Comparison of ENCODE assay signal across 38 cellular contexts in the genomic region with DNA sequence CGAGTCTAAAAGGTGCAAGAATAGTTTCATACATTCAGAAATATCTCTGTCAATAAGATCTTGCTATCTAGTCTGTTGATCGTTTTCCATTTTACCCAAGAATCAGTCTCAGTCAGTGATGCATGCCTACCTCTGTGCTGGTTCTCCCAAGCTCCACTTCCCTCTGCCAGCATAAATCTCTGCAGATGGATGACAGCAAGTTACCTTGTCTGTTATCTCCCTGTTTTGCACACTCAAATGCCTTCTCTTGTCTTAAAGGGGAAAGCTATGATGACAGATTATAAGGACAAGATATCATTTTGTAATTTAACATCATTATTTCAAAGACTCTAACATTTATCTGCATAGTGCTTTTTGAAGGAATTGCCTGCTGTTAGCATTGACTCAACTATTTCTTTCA.
"Had no signal": no experiment of that assay in that cellular context is flagged by ENCODE, and none has a peak within 500 bp of the region (broad histone marks: within the 10 kb centered on the region; RNA-seq: fewer than 3 reads in every experiment).

No MANE protein-coding gene starts in this region.

- H3K4me1 Mint-ChIP-seq: activated CD4-positive, alpha-beta T cell treated with anti-CD3 and anti-CD28 coated beads for 36 hours; activated CD4-positive, alpha-beta T cell treated with anti-CD3 and anti-CD28 coated beads, Interleukin-2, amount 10 ng/mL, durations not matched to agents 24 days and 14 days; activated CD8-positive, alpha-beta memory T cell treated with anti-CD3 and anti-CD28 coated beads, Interleukin-2, amount 10 ng/mL, durations not matched to agents 7 days and 5 days; activated naive CD4-positive, alpha-beta T cell treated with anti-CD3 and anti-CD28 coated beads, Interleukin-2, amount 50 U/mL, for 24 hours; activated naive CD8-positive, alpha-beta T cell treated with anti-CD3 and anti-CD28 coated beads for 36 hours; activated naive CD8-positive, alpha-beta T cell treated with anti-CD3 and anti-CD28 coated beads, Interleukin-2, amount 50 U/mL, for 24 hours; endodermal cell; T-helper 17 cell had no signal

- H3K4me1 ChIP-seq: adrenal gland, body of pancreas, esophagus muscularis mucosa, foreskin keratinocyte, gastrocnemius medialis, heart left ventricle had no signal

- H3K4me3 ChIP-seq: adrenal gland, body of pancreas, coronary artery, dorsolateral prefrontal cortex, esophagus muscularis mucosa, gastrocnemius medialis, heart left ventricle had no signal

- H3K27me3 Mint-ChIP-seq: activated CD4-positive, alpha-beta memory T cell treated with anti-CD3 and anti-CD28 coated beads for 36 hours; activated CD4-positive, alpha-beta T cell treated with anti-CD3 and anti-CD28 coated beads for 36 hours; activated CD4-positive, alpha-beta T cell treated with anti-CD3 and anti-CD28 coated beads, Interleukin-2, amount 10 ng/mL, durations not matched to agents 24 days and 14 days; activated CD8-positive, alpha-beta memory T cell treated with anti-CD3 and anti-CD28 coated beads, Interleukin-2, amount 10 ng/mL, durations not matched to agents 7 days and 5 days; activated naive CD4-positive, alpha-beta T cell treated with anti-CD3 and anti-CD28 coated beads, Interleukin-2, amount 50 U/mL, for 24 hours; activated naive CD8-positive, alpha-beta T cell treated with anti-CD3 and anti-CD28 coated beads for 36 hours; activated naive CD8-positive, alpha-beta T cell treated with anti-CD3 and anti-CD28 coated beads, Interleukin-2, amount 50 U/mL, for 24 hours; dendritic cell treated with granulocyte-macrophage colony-stimulating factor and Interleukin-4, amounts not matched to agents 40 ng/mL and 50 ng/mL, for 4 days; T-helper 17 cell had no signal

- ATAC-seq: activated CD4-positive, alpha-beta T cell treated with anti-CD3 and anti-CD28 coated beads for 36 hours; activated CD8-positive, alpha-beta memory T cell treated with anti-CD3 and anti-CD28 coated beads, Interleukin-2, amount 10 ng/mL, durations not matched to agents 7 days and 5 days; activated CD8-positive, alpha-beta T cell treated with anti-CD3 and anti-CD28 coated beads, Interleukin-2, amount 10 ng/mL, durations not matched to agents 7 days and 5 days; activated naive CD8-positive, alpha-beta T cell treated with anti-CD3 and anti-CD28 coated beads, Interleukin-2, amount 50 U/mL, for 24 hours; body of pancreas; foreskin keratinocyte; gastrocnemius medialis; heart left ventricle; T-helper 17 cell had no signal

- H3K27ac ChIP-seq: adrenal gland, body of pancreas, coronary artery, dorsolateral prefrontal cortex, esophagus muscularis mucosa, foreskin keratinocyte, gastrocnemius medialis, heart left ventricle, WERI-Rb-1 had no signal

- H3K9me3 Mint-ChIP-seq: activated CD4-positive, alpha-beta T cell treated with anti-CD3 and anti-CD28 coated beads, Interleukin-2, amount 10 ng/mL, durations not matched to agents 24 days and 14 days; activated naive CD4-positive, alpha-beta T cell treated with anti-CD3 and anti-CD28 coated beads for 36 hours; activated naive CD4-positive, alpha-beta T cell treated with anti-CD3 and anti-CD28 coated beads, Interleukin-2, amount 50 U/mL, for 24 hours; activated T-helper 1 cell treated with anti-CD3 and anti-CD28 coated beads, Interleukin-12 subunit alpha, Interleukin-12 subunit beta, Interleukin-2, Interleukin-4 antibody, amounts not matched to agents 30 ng/mL and 10 ng/mL and 1 ng/mL, durations not matched to agents 14 hours and 24 hours and 36 hours; activated T-helper 2 cell treated with anti-CD3 and anti-CD28 coated beads, Interferon-gamma antibody, Interleukin-2, Interleukin-4, amounts not matched to agents 10 μg/mL and 5 μg/mL and 100 μg/mL, durations not matched to agents 14 hours and 24 hours and 36 hours; T-helper 2 cell treated with Interferon-gamma antibody and Interleukin-4, amounts not matched to agents 5 μg/mL and 100 μg/mL, for 36 hours had no signal

- H3K27ac Mint-ChIP-seq: activated CD4-positive, alpha-beta memory T cell treated with anti-CD3 and anti-CD28 coated beads for 36 hours; activated CD4-positive, alpha-beta T cell treated with anti-CD3 and anti-CD28 coated beads for 36 hours; activated CD4-positive, alpha-beta T cell treated with anti-CD3 and anti-CD28 coated beads, Interleukin-2, amount 10 ng/mL, durations not matched to agents 24 days and 14 days; activated CD8-positive, alpha-beta memory T cell treated with anti-CD3 and anti-CD28 coated beads, Interleukin-2, amount 10 ng/mL, durations not matched to agents 7 days and 5 days; activated CD8-positive, alpha-beta T cell treated with anti-CD3 and anti-CD28 coated beads, Interleukin-2, amount 10 ng/mL, durations not matched to agents 7 days and 5 days; activated naive CD4-positive, alpha-beta T cell treated with anti-CD3 and anti-CD28 coated beads for 36 hours; activated naive CD4-positive, alpha-beta T cell treated with anti-CD3 and anti-CD28 coated beads, Interleukin-2, amount 50 U/mL, for 24 hours; activated naive CD8-positive, alpha-beta T cell treated with anti-CD3 and anti-CD28 coated beads for 36 hours; activated naive CD8-positive, alpha-beta T cell treated with anti-CD3 and anti-CD28 coated beads, Interleukin-2, amount 50 U/mL, for 24 hours; activated T-helper 1 cell treated with anti-CD3 and anti-CD28 coated beads, Interleukin-12 subunit alpha, Interleukin-12 subunit beta, Interleukin-2, Interleukin-4 antibody, amounts not matched to agents 30 ng/mL and 10 ng/mL and 1 ng/mL, durations not matched to agents 14 hours and 24 hours and 36 hours; activated T-helper 2 cell treated with anti-CD3 and anti-CD28 coated beads, Interferon-gamma antibody, Interleukin-2, Interleukin-4, amounts not matched to agents 10 μg/mL and 5 μg/mL and 100 μg/mL, durations not matched to agents 14 hours and 24 hours and 36 hours; dendritic cell treated with granulocyte-macrophage colony-stimulating factor and Interleukin-4, amounts not matched to agents 40 ng/mL and 50 ng/mL, for 4 days; endodermal cell; T-helper 17 cell; T-helper 2 cell treated with Interferon-gamma antibody and Interleukin-4, amounts not matched to agents 5 μg/mL and 100 μg/mL, for 36 hours had no signal

- H3K4me3 Mint-ChIP-seq: activated CD4-positive, alpha-beta memory T cell treated with anti-CD3 and anti-CD28 coated beads for 36 hours; activated CD4-positive, alpha-beta T cell treated with anti-CD3 and anti-CD28 coated beads for 36 hours; activated CD4-positive, alpha-beta T cell treated with anti-CD3 and anti-CD28 coated beads, Interleukin-2, amount 10 ng/mL, durations not matched to agents 24 days and 14 days; activated CD8-positive, alpha-beta memory T cell treated with anti-CD3 and anti-CD28 coated beads, Interleukin-2, amount 10 ng/mL, durations not matched to agents 7 days and 5 days; activated CD8-positive, alpha-beta T cell treated with anti-CD3 and anti-CD28 coated beads, Interleukin-2, amount 10 ng/mL, durations not matched to agents 7 days and 5 days; activated naive CD4-positive, alpha-beta T cell treated with anti-CD3 and anti-CD28 coated beads for 36 hours; activated naive CD4-positive, alpha-beta T cell treated with anti-CD3 and anti-CD28 coated beads, Interleukin-2, amount 50 U/mL, for 24 hours; activated naive CD8-positive, alpha-beta T cell treated with anti-CD3 and anti-CD28 coated beads for 36 hours; activated naive CD8-positive, alpha-beta T cell treated with anti-CD3 and anti-CD28 coated beads, Interleukin-2, amount 50 U/mL, for 24 hours; activated T-helper 1 cell treated with anti-CD3 and anti-CD28 coated beads, Interleukin-12 subunit alpha, Interleukin-12 subunit beta, Interleukin-2, Interleukin-4 antibody, amounts not matched to agents 30 ng/mL and 10 ng/mL and 1 ng/mL, durations not matched to agents 14 hours and 24 hours and 36 hours; dendritic cell treated with granulocyte-macrophage colony-stimulating factor and Interleukin-4, amounts not matched to agents 40 ng/mL and 50 ng/mL, for 4 days; endodermal cell; T-helper 17 cell; T-helper 2 cell treated with Interferon-gamma antibody and Interleukin-4, amounts not matched to agents 5 μg/mL and 100 μg/mL, for 36 hours had no signal

- H3K36me3 ChIP-seq: adrenal gland, esophagus muscularis mucosa, gastrocnemius medialis, heart left ventricle, WERI-Rb-1 had no signal

- DNase-seq: activated CD4-positive, alpha-beta memory T cell treated with anti-CD3 and anti-CD28 coated beads for 36 hours; activated CD4-positive, alpha-beta T cell treated with anti-CD3 and anti-CD28 coated beads for 36 hours; activated CD4-positive, alpha-beta T cell treated with anti-CD3 and anti-CD28 coated beads, Interleukin-2, amount 10 ng/mL, durations not matched to agents 24 days and 14 days; activated CD4-positive, CD25-positive, alpha-beta regulatory T cell; activated CD4-positive, CD25-positive, alpha-beta regulatory T cell treated with anti-CD3 and anti-CD28 coated beads, Interleukin-2, amount 50 U/mL, for 72 hours; activated CD8-positive, alpha-beta memory T cell treated with anti-CD3 and anti-CD28 coated beads, Interleukin-2, amount 10 ng/mL, durations not matched to agents 7 days and 5 days; activated CD8-positive, alpha-beta memory T cell treated with anti-CD3 and anti-CD28 coated beads, Interleukin-2, amount 50 U/mL, for 4 hours; activated CD8-positive, alpha-beta T cell treated with anti-CD3 and anti-CD28 coated beads, Interleukin-2, amount 10 ng/mL, durations not matched to agents 7 days and 5 days; activated effector memory CD4-positive, alpha-beta T cell treated with anti-CD3 and anti-CD28 coated beads, Interleukin-2, amount 50 U/mL, for 16 hours; activated naive CD4-positive, alpha-beta T cell treated with anti-CD3 and anti-CD28 coated beads for 36 hours; activated naive CD8-positive, alpha-beta T cell treated with anti-CD3 and anti-CD28 coated beads for 36 hours; activated naive CD8-positive, alpha-beta T cell treated with anti-CD3 and anti-CD28 coated beads, Interleukin-2, amount 50 U/mL, for 24 hours; activated T-cell treated with anti-CD3 and anti-CD28 coated beads, Interleukin-2, amount 50 U/mL, for 1 hour; activated T-cell treated with anti-CD3 and anti-CD28 coated beads, Interleukin-2, amount 50 U/mL, for 48 hours; adrenal gland; amygdala; aorta; body of pancreas; cerebellar nuclear complex; effector memory CD4-positive, alpha-beta T cell; endodermal cell; erythroblast; foreskin keratinocyte; gastrocnemius medialis; glutamatergic neuron; heart left ventricle; T-helper 1 cell; T-helper 17 cell; T1000; WERI-Rb-1 had no signal

- H3K9me3 ChIP-seq: adrenal gland, body of pancreas, esophagus muscularis mucosa, gastrocnemius medialis had no signal

- H3K36me3 Mint-ChIP-seq: activated CD4-positive, alpha-beta memory T cell treated with anti-CD3 and anti-CD28 coated beads for 36 hours; activated CD8-positive, alpha-beta memory T cell treated with anti-CD3 and anti-CD28 coated beads, Interleukin-2, amount 10 ng/mL, durations not matched to agents 7 days and 5 days; activated naive CD4-positive, alpha-beta T cell treated with anti-CD3 and anti-CD28 coated beads, Interleukin-2, amount 50 U/mL, for 24 hours; activated naive CD8-positive, alpha-beta T cell treated with anti-CD3 and anti-CD28 coated beads for 36 hours had no signal

- H3K27me3 ChIP-seq: adrenal gland, body of pancreas, dorsolateral prefrontal cortex, esophagus muscularis mucosa, foreskin keratinocyte, gastrocnemius medialis, heart left ventricle had no signal
